Comparison of ENCODE assay signal across 14 cellular contexts in genomic region chr1:178122283-178122682, GRCh38. TPM values are rescaled to one million over a fixed set of nuclear protein-coding genes. Genes with fewer than 3 reads are reported as not detected.
DNase-seq lines count a peak whose midpoint lies in the region; ATAC-seq, FAIRE-seq and TF ChIP-seq lines count a peak whose summit lies in the region.
"Had no signal": no experiment of that assay in that cellular context is flagged by ENCODE, and none has a peak within 500 bp of the region (broad histone marks: within the 10 kb centered on the region; RNA-seq: fewer than 3 reads in every experiment).

No MANE protein-coding gene starts in this region.

- peak overlapping the region; percentile 18; the same call in 1 of the 2 replicates for H3K27ac ChIP-seq in OCI-LY3 (ENCODE audit: low read length)
- no peak overlapping the region for H3K27ac ChIP-seq in HepG2 (ENCODE audit: extremely low read length, insufficient read depth, low read length)
- H3K27ac ChIP-seq in gastroesophageal sphincter, result no peak overlapping the region
- H3K27ac ChIP-seq: C4-2B had no signal

- no peaks in the 10 kb centered on the region for H3K27me3 ChIP-seq in OCI-LY3 (ENCODE audit: low read depth, low read length)
- no peaks in the 10 kb centered on the region for H3K27me3 ChIP-seq in HepG2 (ENCODE audit: control insufficient read depth in 1 of 2, insufficient read depth in 2 of 2, low read length in 2 of 2)
- no peaks in the 10 kb centered on the region for H3K27me3 ChIP-seq in gastroesophageal sphincter

- H3K4me2 ChIP-seq in OCI-LY3 (ENCODE audit: low read length) (peak overlapping the region; percentile 63), HepG2 (ENCODE audit: low read depth, low read length) (no peak overlapping the region)

- H2AFZ ChIP-seq in OCI-LY3 (ENCODE audit: low read depth, low read length) (no peak overlapping the region), HepG2 (ENCODE audit: low read length) (no peak overlapping the region)

- H4K20me1 ChIP-seq in OCI-LY3 (ENCODE audit: insufficient read depth, low read length) (no peaks in the 10 kb centered on the region), HepG2 (ENCODE audit: insufficient read depth, low read length) (no peaks in the 10 kb centered on the region)

- in situ Hi-C loops in HepG2 (cut with HindIII; ENCODE audit: extremely low pct_ligation_motif_present, low pct_unique_long_range_greater_than_20kb), result no loop called here

- intact Hi-C loops in HepG2 (cut with micrococcal nuclease; ENCODE audit: unreplicated experiment) (no loop called here), posterior vena cava (cut with DNase I) (no loop called here)

- CTCF ChIA-PET in HepG2 (lab: Yijun Ruan, JAX; ENCODE audit: low intra/inter-chr PET ratio, low total read pairs), result no interaction called here

- TF ChIP-seq POLR2A in HepG2 (IDR thresholded peaks at IDR 0.05; ENCODE audit: insufficient read depth in 1 of 2, low read depth in 2 of 2, low read length in 2 of 2) (no peak), gastroesophageal sphincter (IDR thresholded peaks at IDR 0.05) (no peak)

- 95% methylated on average over 1 of the region's 1 CpG for WGBS in HepG2 (ENCODE audit: low lambda C conversion rate)
- 63 to 67% methylated on average over 1 of the region's 1 CpG for WGBS in gastroesophageal sphincter (ENCODE audit: low coverage in 1 of 2), 2 donors

- H3K9me3 ChIP-seq in OCI-LY3 (ENCODE audit: insufficient read depth, low read length) (no peaks in the 10 kb centered on the region), HepG2 (ENCODE audit: low read length) (no peaks in the 10 kb centered on the region), gastroesophageal sphincter (no peaks in the 10 kb centered on the region)

- H3K4me3 ChIP-seq in OCI-LY3 (ENCODE audit: low read length) (peak overlapping the region; percentile 10), HepG2 (replicated peaks in 1 of 3; ENCODE audit: insufficient read depth in 1 of 3, low read depth in 2 of 3, low read length in 3 of 3) (no peak overlapping the region), gastroesophageal sphincter (no peak overlapping the region)

- TF ChIP-seq RAD21 in HepG2 (CRISPR knock-in tag; IDR thresholded peaks at IDR 0.05), result no peak

- DNase-seq in HepG2 (ENCODE audit: low spot score) (no peak), posterior vena cava (ENCODE audit: low spot score) (no peak), AG20443 (ENCODE audit: low spot score) (no peak)
- DNase-seq: immature natural killer cell; NCI-H1092; NCI-H748 treated with DMSO at 0.1 percent for 48 hours; stimulated activated naive CD8-positive, alpha-beta T cell treated with anti-CD3 and anti-CD28 coated beads, Interleukin-15, Interleukin-2, amounts not matched to agents 100 U/mL and 50 U/mL, for 24 hours; T-helper 17 cell had no signal

- ATAC-seq in GM18499 (IDR thresholded peaks at IDR 0.05; ENCODE audit: insufficient read depth, unreplicated experiment) (peak; percentile 70), HG02759 (IDR thresholded peaks at IDR 0.05; ENCODE audit: unreplicated experiment) (peak; percentile 79), HepG2 (no peak), gastroesophageal sphincter (no peak), HG02571 (IDR thresholded peaks at IDR 0.05; ENCODE audit: unreplicated experiment) (no peak)
- ATAC-seq: stimulated activated naive CD8-positive, alpha-beta T cell treated with anti-CD3 and anti-CD28 coated beads, Interleukin-15, Interleukin-2, amounts not matched to agents 100 U/mL and 50 U/mL, for 24 hours; T-helper 17 cell had no signal

- H3K9ac ChIP-seq in OCI-LY3 (ENCODE audit: low read length) (no peak overlapping the region), HepG2 (ENCODE audit: insufficient read depth, low read depth, low read length) (no peak overlapping the region)

- H3K4me1 ChIP-seq in OCI-LY3 (ENCODE audit: low read length) (peaks cover 26% of the 10 kb centered on the region), HepG2 (ENCODE audit: insufficient read depth, low read length) (peaks cover 27% of the 10 kb centered on the region), gastroesophageal sphincter (peaks cover 0 to 3% (median 0%) of the 10 kb centered on the region in 3 donors)

- peak; percentile 46 for FAIRE-seq in HepG2 (lab: Jason Lieb, UNC)

- no TSS peak for BruUV-seq in HepG2 (replicated peaks; lab: Mats Ljungman, UMichigan)

- TF ChIP-seq EP300 in HepG2 (IDR thresholded peaks at IDR 0.05; ENCODE audit: low read depth in 2 of 2, low read length in 2 of 2), result no peak
- TF ChIP-seq EP300 in HepG2 (CRISPR knock-in tag; IDR thresholded peaks at IDR 0.05; ENCODE audit: borderline replicate concordance), result no peak
- no peak for TF ChIP-seq EP300 in gastroesophageal sphincter (IDR thresholded peaks at IDR 0.05)

- POLR2A ChIA-PET in HepG2 (lab: Yijun Ruan, JAX), result no interaction called here

- no peaks in the 10 kb centered on the region for H3K79me2 ChIP-seq in OCI-LY3 (ENCODE audit: low read length)
- H3K79me2 ChIP-seq in HepG2 (ENCODE audit: insufficient read depth, low read length), result no peaks in the 10 kb centered on the region

- TF ChIP-seq CTCF in OCI-LY3 (IDR thresholded peaks at IDR 0.05; ENCODE audit: low read depth, low read length) (no peak), HepG2 (CRISPR knock-in tag; IDR thresholded peaks at IDR 0.05) (no peak), gastroesophageal sphincter (IDR thresholded peaks at IDR 0.05) (no peak)

- no peaks in the 10 kb centered on the region for H3K36me3 ChIP-seq in OCI-LY3 (replicated peaks; ENCODE audit: low read depth, low read length)
- H3K36me3 ChIP-seq in HepG2 (replicated peaks in 1 of 2; ENCODE audit: control insufficient read depth in 1 of 2, insufficient read depth in 2 of 2, low read length in 2 of 2), result no peaks in the 10 kb centered on the region
- H3K36me3 ChIP-seq in gastroesophageal sphincter, result no peaks in the 10 kb centered on the region

TF ChIP-seq in HepG2, 621 proteins besides CTCF, POLR2A, EP300 and RAD21:
- TF ChIP-seq ZNF574 (CRISPR knock-in tag; IDR thresholded peaks at IDR 0.05) (no peak), HNF4A (CRISPR knock-in tag; IDR thresholded peaks at IDR 0.05) (no peak), SKI (IDR thresholded peaks at IDR 0.05; ENCODE audit: partially characterized antibody) (no peak), NFE2L1 (CRISPR knock-in tag; IDR thresholded peaks at IDR 0.05; ENCODE audit: borderline replicate concordance) (no peak), MAZ (IDR thresholded peaks at IDR 0.05; ENCODE audit: borderline replicate concordance, low read depth, low read length) (no peak), MAZ (CRISPR knock-in tag; IDR thresholded peaks at IDR 0.05; ENCODE audit: low read depth) (no peak), ZNF615 (CRISPR knock-in tag; IDR thresholded peaks at IDR 0.05; ENCODE audit: borderline replicate concordance) (no peak)

RNA-seq across cellular contexts. Expression of gene RASAL2, which starts 28.4 kb away (rescaled TPM):
- total RNA-seq in HepG2 (2016; rRNA removed; fragmentation: Illumina TruSeq; extraction: Trizol) (5.4 and 6.4 TPM in 2 replicates), posterior vena cava (10 to 100 TPM; 31.0 to 34.8 TPM), gastroesophageal sphincter (10 to 100 TPM; 17.0 to 27.4 (median 20.2) TPM)
- total RNA-seq in HepG2 (2016; cell fraction: cytosol; rRNA removed; fragmentation: Illumina TruSeq; extraction: Trizol; ENCODE audit: low read depth), result 1.5 and 1.8 TPM in 2 replicates
- total RNA-seq in HepG2 (2016; cell fraction: insoluble cytoplasmic fraction; rRNA removed; fragmentation: Illumina TruSeq; extraction: Trizol), result 5.2 and 6.3 TPM in 2 replicates
- total RNA-seq in HepG2 (2016; cell fraction: membrane; rRNA removed; fragmentation: Illumina TruSeq; extraction: Trizol), result 1.9 and 2.0 TPM in 2 replicates
- total RNA-seq in HepG2 (2016; cell fraction: nucleus; rRNA removed; fragmentation: Illumina TruSeq; extraction: Trizol), result 9.0 and 10.9 TPM in 2 replicates
- 4.6 and 5.9 TPM in 2 replicates for polyA plus RNA-seq in HepG2 (2011; rRNA removed)
- polyA plus RNA-seq in HepG2 (2011; cell fraction: cytosol; rRNA removed), result 3.1 and 3.2 TPM in 2 replicates
- 13.0 and 15.7 TPM in 2 replicates for polyA plus RNA-seq in HepG2 (2011; cell fraction: nucleus; rRNA removed)
- 3.0 and 3.2 TPM in 2 replicates for polyA plus RNA-seq in HepG2 (2012)
- polyA plus RNA-seq in HepG2 (2016; cell fraction: cytosol; fragmentation: Illumina TruSeq; extraction: Trizol; ENCODE audit: low read depth), result 0.06 and 0.07 TPM in 2 replicates
- polyA plus RNA-seq in HepG2 (2016; cell fraction: insoluble cytoplasmic fraction; fragmentation: Illumina TruSeq; extraction: Trizol; ENCODE audit: low read depth), result 4.1 and 4.5 TPM in 2 replicates
- polyA plus RNA-seq in HepG2 (2016; cell fraction: membrane; fragmentation: Illumina TruSeq; extraction: Trizol; ENCODE audit: low read depth), result 0.26 and 0.38 TPM in 2 replicates
- polyA plus RNA-seq in HepG2 (2016; cell fraction: nucleus; fragmentation: Illumina TruSeq; extraction: Trizol; ENCODE audit: insufficient read depth, low read depth), result 8.1 and 9.7 TPM in 2 replicates
- polyA minus RNA-seq in HepG2 (2011; rRNA and poly(A)+ RNA removed; ENCODE audit: low replicate concordance), result 15.5 and 36.8 TPM in 2 replicates
- 6.7 and 8.0 TPM in 2 replicates for polyA minus RNA-seq in HepG2 (2011; cell fraction: cytosol; rRNA and poly(A)+ RNA removed)
- 34.3 and 40.3 TPM in 2 replicates for polyA minus RNA-seq in HepG2 (2011; cell fraction: nucleus; rRNA and poly(A)+ RNA removed)
- polyA plus RNA-seq: immature natural killer cell had no signal

Comparison
In these comparisons a context has a peak if more than half of its experiments do, and no peak if none do; other contexts are left out.
1. ATAC-seq: peak in GM18499 (single experiment) and HG02759 (single experiment); none in HepG2 (single experiment), gastroesophageal sphincter (single experiment) and HG02571 (single experiment).